ENCODE assay signal across 26 cellular contexts in genomic region chr10:47317251-47317650, GRCh38. TPM values are rescaled to one million over a fixed set of nuclear protein-coding genes. Genes with fewer than 3 reads are reported as not detected.
"Had no signal": no experiment of that assay in that cellular context is flagged by ENCODE, and none has a peak within 500 bp of the region (broad histone marks: within the 10 kb centered on the region; RNA-seq: fewer than 3 reads in every experiment).

No MANE protein-coding gene starts in this region.

- H3K4me1 ChIP-seq: esophagus muscularis mucosa, gastroesophageal sphincter, psoas muscle, right lobe of liver, transverse colon had no signal

- H3K27me3 ChIP-seq: right lobe of liver, transverse colon had no signal

- ATAC-seq: gastroesophageal sphincter; natural killer cell; psoas muscle; right lobe of liver; stimulated activated naive B cell treated with anti-CD40 and anti-IgM and Interleukin-4, amounts not matched to agents 10 μg/mL and 1 μg/mL and 100 μg/mL, for 72 hours; stimulated activated naive CD8-positive, alpha-beta T cell treated with anti-CD3 and anti-CD28 coated beads, Interleukin-15, amount 100 ng/mL, for 72 hours had no signal

- H3K36me3 ChIP-seq: esophagus muscularis mucosa, gastroesophageal sphincter, right lobe of liver, thoracic aorta, transverse colon had no signal

- DNase-seq: central memory CD4-positive, alpha-beta T cell; cortex of kidney; effector memory CD4-positive, alpha-beta T cell; kidney glomerular epithelial cell; mammary epithelial cell; natural killer cell; psoas muscle; retina; right lobe of liver; stimulated activated CD4-positive, alpha-beta T cell treated with anti-CD3 and anti-CD28 coated beads, Interleukin-2, amount 100 ng/mL, for 24 hours; stimulated activated CD4-positive, alpha-beta T cell treated with anti-CD3 and anti-CD28 coated beads, Interleukin-4, amount 100 ng/mL, for 4 hours; stimulated activated naive B cell treated with anti-CD40 and anti-IgM and Interleukin-4, amounts not matched to agents 10 μg/mL and 1 μg/mL and 100 μg/mL, for 72 hours; stimulated activated naive CD8-positive, alpha-beta T cell treated with anti-CD3 and anti-CD28 coated beads, Interleukin-15, amount 100 ng/mL, for 72 hours; transverse colon had no signal

- H3K4me3 ChIP-seq: esophagus muscularis mucosa, gastroesophageal sphincter, psoas muscle, right lobe of liver, thoracic aorta, transverse colon had no signal

- H3K9me3 ChIP-seq: esophagus muscularis mucosa, gastroesophageal sphincter, psoas muscle, right lobe of liver, thoracic aorta, transverse colon had no signal

- H3K27ac ChIP-seq: epithelial cell of prostate, esophagus muscularis mucosa, gastroesophageal sphincter, psoas muscle, right lobe of liver, thoracic aorta, transverse colon had no signal

RNA-seq across cellular contexts. Expression of gene GDF2, which starts 5.0 kb away (rescaled TPM):
- total RNA-seq: esophagus muscularis mucosa, fibroblast of villous mesenchyme, gastroesophageal sphincter, mammary epithelial cell, mesothelial cell of epicardium, mucosa of gallbladder, myocyte, natural killer cell, omental fat pad, psoas muscle, subcutaneous adipose tissue, thoracic aorta, transverse colon, urinary bladder had no signal
- polyA plus RNA-seq: mammary epithelial cell, psoas muscle, urinary bladder had no signal

RNA-seq across cellular contexts. Expression of gene GDF10, which starts 17.3 kb away (rescaled TPM):
- total RNA-seq: fibroblast of villous mesenchyme, mammary epithelial cell, myocyte, natural killer cell, right lobe of liver had no signal
- polyA plus RNA-seq: mammary epithelial cell had no signal

RNA-seq across cellular contexts. Expression of gene RBP3, which starts 30.9 kb away (rescaled TPM):
- total RNA-seq: fibroblast of villous mesenchyme, gastroesophageal sphincter, liver, mammary epithelial cell, mesothelial cell of epicardium, mucosa of gallbladder, myocyte, natural killer cell, omental fat pad, psoas muscle, right lobe of liver, subcutaneous adipose tissue, thoracic aorta, transverse colon, urinary bladder had no signal
- polyA plus RNA-seq: liver, mammary epithelial cell, psoas muscle, urinary bladder had no signal
